10 cellular contexts compared by ENCODE assay signal in genomic region chr3:48486952-48487351, GRCh38. TPM values are rescaled to one million over a fixed set of nuclear protein-coding genes. Genes with fewer than 3 reads are reported as not detected.
"Had no signal": no experiment of that assay in that cellular context is flagged by ENCODE, and none has a peak within 500 bp of the region (broad histone marks: within the 10 kb centered on the region; RNA-seq: fewer than 3 reads in every experiment).

No MANE protein-coding gene starts in this region.

- DNase-seq: H9, HCEC 1CT, HFFc6, KG1 had no signal

- H3K4me2 ChIP-seq: GM23338 had no signal

- ATAC-seq: GM23338, HepG2 had no signal

- FAIRE-seq: H1, H54, HepG2 had no signal

- H3K27ac Mint-ChIP-seq: GM23338, H9, HFFc6, IgD-negative memory B cell had no signal

- H3K27ac ChIP-seq: HL-60 had no signal

- H3K27me3 Mint-ChIP-seq: IgD-negative memory B cell had no signal

- H2AFZ ChIP-seq: GM23338 had no signal

- H3K9me3 Mint-ChIP-seq: GM23338, H9, HFFc6, IgD-negative memory B cell had no signal

- H3K4me3 ChIP-seq: GM23338 had no signal

- H3K4me3 Mint-ChIP-seq: GM23338, H9, HFFc6, IgD-negative memory B cell had no signal

RNA-seq across cellular contexts. Expression of gene PLXNB1, which starts 57.1 kb away (rescaled TPM):
- polyA plus RNA-seq: IgD-negative memory B cell had no signal
